In genomic region chr7:496528-497295, GRCh38 we compare ENCODE assay signal across 21 cellular contexts. TPM values are rescaled to one million over a fixed set of nuclear protein-coding genes. Genes with fewer than 3 reads are reported as not detected.
A peak's percentile ranks its signal among the peaks of the same experiment; 100 is the strongest.
DNase-seq lines count a peak whose midpoint lies in the region; ATAC-seq, FAIRE-seq and TF ChIP-seq lines count a peak whose summit lies in the region.
"Had no signal": no experiment of that assay in that cellular context is flagged by ENCODE, and none has a peak within 500 bp of the region (broad histone marks: within the 10 kb centered on the region; RNA-seq: fewer than 3 reads in every experiment).

No MANE protein-coding gene starts in this region.

- WGBS in pancreas, 2 donors, result 82 to 85% methylated on average over 24 of the region's 24 CpGs

- H3K4me1 ChIP-seq in RWPE2 (ENCODE audit: insufficient read depth, poor library complexity, severe bottlenecking), result peaks cover 7% of the 10 kb centered on the region
- peaks cover 0 to 8% (median 4%) of the 10 kb centered on the region in 3 donors for H3K4me1 ChIP-seq in pancreas
- H3K4me1 ChIP-seq in HAP-1, result no peaks in the 10 kb centered on the region

- H3K36me3 ChIP-seq in RWPE2 (ENCODE audit: low read depth) (peaks cover 51% of the 10 kb centered on the region), pancreas (peaks cover 0 to 47% (median 14%) of the 10 kb centered on the region in 3 donors), HAP-1 (replicated peaks) (no peaks in the 10 kb centered on the region)

- in situ Hi-C loops in HAP-1 (cut with MboI; ENCODE audit: low sequenced_read_pairs), result no loop called here

- DNase-seq in COLO668 (lab: John Stamatoyannopoulos, UW; ENCODE audit: unreplicated experiment) (peak; percentile 66), RWPE2 (ENCODE audit: low spot score) (peak; percentile 72), epithelial cell of esophagus (ENCODE audit: low read depth) (peak; percentile 97), pancreas (peak in 5 of 6 donors; percentile 50 to 75 (median 53)), HAP-1 (ENCODE audit: low spot score in 2 of 2) (no peak)
- DNase-seq: activated CD4-positive, alpha-beta T cell treated with anti-CD3 and anti-CD28 coated beads, Interleukin-2, amount 50 U/mL, for 1 hour; activated T-cell treated with anti-CD3 and anti-CD28 coated beads, Interleukin-2, amount 50 U/mL, for 4 hours; cerebellar nuclear complex; COR-L47; SJCRH30; stimulated activated CD4-positive, alpha-beta T cell treated with anti-CD3 and anti-CD28 coated beads, Interleukin-12 subunit alpha, Interleukin-12 subunit beta, amount 100 ng/mL, for 4 hours; stimulated activated naive CD4-positive, alpha-beta T cell treated with Interleukin-2 at 50 U/mL for 16 hours; T-helper 9 cell had no signal

- H3K9me3 ChIP-seq in RWPE2 (ENCODE audit: severe bottlenecking) (no peaks in the 10 kb centered on the region), pancreas (no peaks in the 10 kb centered on the region), HAP-1 (no peaks in the 10 kb centered on the region)
- H3K9me3 ChIP-seq: SJCRH30 had no signal

- TF ChIP-seq CTCF in RWPE2 (IDR thresholded peaks at IDR 0.05; ENCODE audit: poor library complexity, severe bottlenecking) (no peak), epithelial cell of esophagus (IDR thresholded peaks at IDR 0.05; ENCODE audit: insufficient read depth, low read depth, low read length, missing control alignments) (peak; percentile 25), pancreas (IDR thresholded peaks at IDR 0.05) (no peak)

- intact Hi-C loops in pancreas (cut with DNase I), result loop anchor here in 1 of 3 donors (10.0 kb wide), 1 partner anchor 132 kb away; no protein-coding TSS in a partner anchor

- H3K27me3 ChIP-seq in RWPE2 (ENCODE audit: insufficient read depth, poor library complexity, severe bottlenecking) (no peaks in the 10 kb centered on the region), pancreas (no peaks in the 10 kb centered on the region), HAP-1 (ENCODE audit: low read depth) (no peaks in the 10 kb centered on the region)
- H3K27me3 ChIP-seq: SJCRH30 had no signal

- H3K4me3 ChIP-seq in RWPE2 (ENCODE audit: severe bottlenecking), result no peak overlapping the region
- no peak overlapping the region for H3K4me3 ChIP-seq in epithelial cell of esophagus (ENCODE audit: low read length)
- no peak overlapping the region for H3K4me3 ChIP-seq in pancreas
- no peak overlapping the region for H3K4me3 ChIP-seq in HAP-1
- H3K4me3 ChIP-seq: GM12878, SJCRH30 had no signal

- H3K27ac ChIP-seq in RWPE2 (ENCODE audit: poor library complexity, severe bottlenecking), result peak overlapping the region; percentile 40
- H3K27ac ChIP-seq in pancreas, result no peak overlapping the region
- H3K27ac ChIP-seq: SJCRH30 had no signal

- no peak for FAIRE-seq in pancreas (lab: Jason Lieb, UNC)
- FAIRE-seq: endothelial cell of umbilical vein, GM12878, H54, islet of Langerhans had no signal

- ATAC-seq in RWPE2 (ENCODE audit: low read depth) (peak; percentile 46), pancreas (peak in 2 of 4 donors; percentile 12 to 40), GM18868 (IDR thresholded peaks at IDR 0.05; ENCODE audit: unreplicated experiment) (no peak), GM21786 (IDR thresholded peaks at IDR 0.05; ENCODE audit: unreplicated experiment) (no peak), HG03025 (IDR thresholded peaks at IDR 0.05; ENCODE audit: low FRiP score, unreplicated experiment) (no peak)
- ATAC-seq: activated T-cell treated with anti-CD3 and anti-CD28 coated beads, Interleukin-2, amount 50 U/mL, for 4 hours; GM12878 had no signal

RNA-seq across cellular contexts. Expression of gene PDGFA, which starts 22.9 kb away (rescaled TPM):
- 100 to 1,000 TPM in 1 of 6 donors, 10 to 100 TPM in 5; 54.1 to 175 (median 81.5) TPM for total RNA-seq in pancreas
- 10 to 100 TPM; 53.3 to 60.4 TPM for polyA plus RNA-seq in pancreas
- polyA plus RNA-seq: IgD-negative memory B cell had no signal

Comparison
In these comparisons a context has a peak if more than half of its experiments do, and no peak if none do; other contexts are left out.
1. DNase-seq: peak in COLO668 (single experiment), RWPE2 (single experiment), epithelial cell of esophagus (single experiment) and pancreas (5 of 6); none in HAP-1 (0 of 2).